In the genomic region with DNA sequence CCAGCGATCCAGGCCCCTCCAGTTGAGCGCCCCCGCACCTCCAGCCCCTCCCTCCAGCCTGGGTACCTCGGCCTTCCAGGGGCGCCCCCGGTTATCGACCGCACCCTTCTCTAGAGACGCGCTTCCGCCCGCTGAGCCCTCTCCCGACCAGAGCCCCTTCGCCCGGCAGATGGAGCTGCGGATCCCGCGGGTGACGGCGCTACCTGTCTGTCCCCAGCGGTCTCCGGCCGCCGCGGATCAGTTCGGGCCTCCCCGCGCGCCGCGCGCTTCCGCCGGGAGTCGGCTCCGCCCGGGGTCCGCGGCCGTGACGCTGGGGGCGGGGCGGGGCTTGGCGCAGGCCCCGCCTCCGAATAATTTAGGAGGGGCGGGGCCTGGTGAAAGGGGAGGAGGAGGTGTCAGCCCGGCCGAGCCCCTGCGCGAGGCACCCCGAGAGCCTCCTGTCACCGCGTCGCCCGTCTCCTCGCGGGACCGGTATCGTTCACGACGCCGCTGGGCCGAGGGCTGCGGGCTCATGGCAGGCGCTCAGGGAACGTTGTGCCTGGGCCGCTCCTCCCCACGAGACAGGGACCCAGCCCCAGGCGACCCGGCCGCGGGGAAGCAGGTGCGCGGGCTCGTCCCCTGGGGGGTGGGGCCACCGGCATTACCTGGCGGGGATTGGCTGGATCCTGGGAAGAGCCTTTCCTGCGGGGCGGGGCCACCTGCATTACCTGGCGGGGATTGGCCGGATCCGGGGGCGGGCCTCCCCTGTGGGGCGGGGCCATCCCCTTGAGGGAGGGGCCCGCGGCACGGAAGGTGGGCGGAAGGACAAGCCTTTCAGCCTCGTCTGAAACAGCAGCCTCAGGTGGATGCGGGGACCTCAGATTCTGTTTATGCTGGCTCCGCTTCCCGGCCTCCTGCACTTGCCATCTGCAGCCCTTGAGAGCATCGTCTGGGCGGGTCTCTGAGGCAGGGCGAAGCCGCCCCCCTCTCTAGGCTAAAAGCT, we compare ENCODE assay signal across 8 cellular contexts. TPM values are rescaled to one million over a fixed set of nuclear protein-coding genes. Genes with fewer than 3 reads are reported as not detected.
DNase-seq lines count a peak whose midpoint lies in the region; ATAC-seq and TF ChIP-seq lines count a peak whose summit lies in the region.

A gene with protein sequence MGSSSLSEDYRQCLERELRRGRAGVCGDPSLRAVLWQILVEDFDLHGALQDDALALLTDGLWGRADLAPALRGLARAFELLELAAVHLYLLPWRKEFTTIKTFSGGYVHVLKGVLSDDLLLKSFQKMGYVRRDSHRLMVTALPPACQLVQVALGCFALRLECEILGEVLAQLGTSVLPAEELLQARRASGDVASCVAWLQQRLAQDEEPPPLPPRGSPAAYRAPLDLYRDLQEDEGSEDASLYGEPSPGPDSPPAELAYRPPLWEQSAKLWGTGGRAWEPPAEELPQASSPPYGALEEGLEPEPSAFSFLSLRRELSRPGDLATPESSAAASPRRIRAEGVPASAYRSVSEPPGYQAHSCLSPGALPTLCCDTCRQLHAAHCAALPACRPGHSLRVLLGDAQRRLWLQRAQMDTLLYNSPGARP (minus strand): TSS at position 281 of the 982 bp plus-strand sequence. CDS start 473 bp downstream, outside the sequence.

- H2AFZ ChIP-seq in OCI-LY7 (ENCODE audit: low read length): peak within 1 kb of the TSS; percentile 29

- peaks cover 23% of the 10 kb centered on the region for H3K4me1 ChIP-seq in OCI-LY7 (ENCODE audit: insufficient read depth, low read length, poor library complexity, severe bottlenecking)
- H3K4me1 ChIP-seq in mucosa of stomach (ENCODE audit: control insufficient read depth, insufficient read depth, low read length): peaks cover 19% of the 10 kb centered on the region

- TF ChIP-seq POLR2A in erythroblast (IDR thresholded peaks at IDR 0.05; ENCODE audit: low read length): peak; percentile 41

- intact Hi-C loops in OCI-LY7 (cut with micrococcal nuclease; ENCODE audit: unreplicated experiment): loop anchor here (2.0 to 10.0 kb wide), 3 partner anchors 163 to 313 kb away; a partner anchor contains a TSS

- no TSS peak for BruUV-seq in OCI-LY7 (replicated peaks; lab: Mats Ljungman, UMichigan)

- TF ChIP-seq CTCF in OCI-LY7 (conservative IDR thresholded peaks at IDR 0.05; ENCODE audit: low read length): peak; percentile 23; the same call in 1 of the 2 replicates

- peak within 1 kb of the TSS; percentile 70 for H3K9ac ChIP-seq in mucosa of stomach (ENCODE audit: low read length)

- DNase-seq in DMS153 treated with DMSO at 0.1 percent for 48 hours (lab: John Stamatoyannopoulos, UW; ENCODE audit: unreplicated experiment): peak; percentile 95
- peak; percentile 99 for DNase-seq in HuH-7.5 (ENCODE audit: low spot score)
- peak; percentile 98 for DNase-seq in OCI-LY7 (ENCODE audit: low spot score)
- DNase-seq in activated T-cell treated with anti-CD3 and anti-CD28 coated beads for 48 hours (ENCODE audit: low read depth): peak; percentile 97
- peak; percentile 90 to 95 for DNase-seq in erythroblast (lab: John Stamatoyannopoulos, UW)
- peak; percentile 93 to 94 for DNase-seq in stimulated activated CD8-positive, alpha-beta memory T cell treated with anti-CD3 and anti-CD28 coated beads, Interleukin-7, amount 100 ng/mL, for 1 hour (ENCODE audit: low read depth in 2 of 2)

- peak within 1 kb of the TSS; percentile 88 for H3K4me2 ChIP-seq in OCI-LY7 (ENCODE audit: low read length)

- H3K9me3 ChIP-seq in OCI-LY7 (ENCODE audit: low read length) (no peaks in the 10 kb centered on the region), mucosa of stomach (ENCODE audit: control insufficient read depth, low read length) (no peaks in the 10 kb centered on the region)

- peak; percentile 60 for ATAC-seq in GM21515 (IDR thresholded peaks at IDR 0.05; ENCODE audit: unreplicated experiment)

- peak within 1 kb of the TSS; percentile 55 for H3K27ac ChIP-seq in OCI-LY7 (ENCODE audit: low read depth, low read length, poor library complexity, severe bottlenecking)

- POLR2A ChIA-PET in OCI-LY7 (lab: Charles Lee): interaction anchor here (0.7 to 1.2 kb wide), 4 partner anchors 42 to 368 kb away, joined by 3 to 5 read pairs (median 4); no protein-coding TSS in a partner anchor

- H4K20me1 ChIP-seq in OCI-LY7 (ENCODE audit: insufficient read depth, low read length): no peaks in the 10 kb centered on the region

- CTCF ChIA-PET in OCI-LY7 (lab: Charles Lee; ENCODE audit: unreplicated experiment): interaction anchor here (1.0 kb wide), 1 partner anchor 217 kb away, joined by 3 read pairs; a partner anchor contains a TSS

- no peaks in the 10 kb centered on the region for H3K27me3 ChIP-seq in mucosa of stomach (ENCODE audit: control insufficient read depth, insufficient read depth, low read length)

- H3K4me3 ChIP-seq in OCI-LY7 (ENCODE audit: low read depth, low read length, poor library complexity, severe bottlenecking) (peak within 1 kb of the TSS; percentile 74), mucosa of stomach (ENCODE audit: low read length) (peak within 1 kb of the TSS; percentile 74)

- H3K79me2 ChIP-seq in OCI-LY7 (ENCODE audit: insufficient read depth, low read depth, low read length): no peaks in the 10 kb centered on the region

- H3K9me2 ChIP-seq in OCI-LY7 (ENCODE audit: insufficient read depth, low read length): no peaks in the 10 kb centered on the region

- H3K36me3 ChIP-seq in OCI-LY7 (ENCODE audit: insufficient read depth, low read length) (peaks cover 7% of the 10 kb centered on the region; the same call in 1 of the 2 replicates), mucosa of stomach (ENCODE audit: control insufficient read depth, insufficient read depth, low read length) (no peaks in the 10 kb centered on the region)

RNA-seq across cellular contexts. Expression of the gene that starts here (rescaled TPM):
- 5.6 and 13.1 TPM in 2 replicates for total RNA-seq in OCI-LY7 (2014; rRNA removed; shearing (Covaris generic))
- total RNA-seq in OCI-LY7 (2022): 6.7 and 7.2 TPM in 2 replicates

Comparison
In these comparisons a context has a peak if more than half of its experiments do, and no peak if none do; other contexts are left out.
1. Peak in every context shown above with its lines: DNase-seq, ATAC-seq, H3K4me3 ChIP-seq and H3K27ac ChIP-seq.